ENCODE assay signal across 1 cellular context in the genomic region with DNA sequence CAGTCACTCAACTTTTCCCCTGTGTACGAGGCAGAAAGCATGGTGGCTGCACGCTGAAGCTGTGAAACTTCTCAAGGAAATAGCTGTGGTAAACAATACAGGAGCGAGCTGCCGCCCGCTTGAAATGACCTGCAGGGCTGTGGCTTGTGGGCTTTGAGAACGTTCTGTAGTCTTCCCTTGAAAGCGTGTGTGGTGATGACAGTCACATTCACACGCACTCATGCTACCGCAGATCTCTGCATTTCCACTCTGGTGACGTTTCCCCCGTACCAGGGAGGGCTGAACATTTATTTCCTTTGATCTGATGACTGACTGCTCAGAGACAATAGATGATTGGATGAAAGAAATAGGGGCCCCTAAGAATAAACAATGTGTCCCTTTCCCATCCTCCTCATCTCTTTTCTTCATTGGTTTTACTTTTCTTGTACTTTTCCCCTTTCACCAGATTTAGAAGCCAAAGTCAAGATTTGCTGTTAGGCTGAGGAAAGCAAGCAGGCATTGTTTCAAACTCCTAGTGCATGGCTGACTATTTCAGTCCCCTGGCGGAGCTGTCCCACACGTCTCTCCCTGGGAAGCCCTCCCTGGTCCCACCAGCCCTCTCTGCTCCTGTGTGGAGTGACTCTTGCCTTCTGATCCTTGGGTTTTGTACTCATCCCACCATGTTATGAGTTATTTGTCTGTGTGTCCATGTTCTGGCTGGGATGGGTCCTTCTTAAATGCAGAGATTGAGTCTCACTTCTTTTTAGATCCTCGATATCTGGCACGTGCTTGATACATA.
TF ChIP-seq lines count a peak whose summit lies in the region.

No MANE protein-coding gene starts in this region.

TF ChIP-seq in GM12878, 131 proteins besides CTCF, POLR2A, EP300 and RAD21 (continues in another document):
- TF ChIP-seq, protein P1, sequence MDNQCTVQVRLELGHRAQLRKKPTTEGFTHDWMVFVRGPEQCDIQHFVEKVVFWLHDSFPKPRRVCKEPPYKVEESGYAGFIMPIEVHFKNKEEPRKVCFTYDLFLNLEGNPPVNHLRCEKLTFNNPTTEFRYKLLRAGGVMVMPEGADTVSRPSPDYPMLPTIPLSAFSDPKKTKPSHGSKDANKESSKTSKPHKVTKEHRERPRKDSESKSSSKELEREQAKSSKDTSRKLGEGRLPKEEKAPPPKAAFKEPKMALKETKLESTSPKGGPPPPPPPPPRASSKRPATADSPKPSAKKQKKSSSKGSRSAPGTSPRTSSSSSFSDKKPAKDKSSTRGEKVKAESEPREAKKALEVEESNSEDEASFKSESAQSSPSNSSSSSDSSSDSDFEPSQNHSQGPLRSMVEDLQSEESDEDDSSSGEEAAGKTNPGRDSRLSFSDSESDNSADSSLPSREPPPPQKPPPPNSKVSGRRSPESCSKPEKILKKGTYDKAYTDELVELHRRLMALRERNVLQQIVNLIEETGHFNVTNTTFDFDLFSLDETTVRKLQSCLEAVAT (IDR thresholded peaks at IDR 0.05): peak; percentile 68; the same call in 1 of the 2 replicates
- TF ChIP-seq EGR1 (IDR thresholded peaks at IDR 0.05; ENCODE audit: borderline replicate concordance in 1 of 2, low read depth in 2 of 2, low read length in 2 of 2) (0 out of 3 replicates have a peak, but pooled peaks of 1 of the 2 experiments have one; percentile 20), IKZF1 (conservative IDR thresholded peaks at IDR 0.05) (peak; percentile 88), POLR2AphosphoS2 (IDR thresholded peaks at IDR 0.05; ENCODE audit: low read depth, low read length) (no peak), DPF2 (IDR thresholded peaks at IDR 0.05) (peak; percentile 48; the same call in 1 of the 2 replicates), MXI1 (IDR thresholded peaks at IDR 0.05; ENCODE audit: low read depth, low read length) (peak; percentile 84), BACH1 (IDR thresholded peaks at IDR 0.05; ENCODE audit: borderline replicate concordance) (peak; percentile 45; the same call in 1 of the 2 replicates), POLR2AphosphoS5 (IDR thresholded peaks at IDR 0.05; ENCODE audit: low read length) (0 out of 2 replicates have a peak, but pooled peaks have one; percentile 17), NBN (IDR thresholded peaks at IDR 0.05) (peak; percentile 89), TCF7 (IDR thresholded peaks at IDR 0.05; ENCODE audit: borderline replicate concordance) (peak; percentile 82), TARDBP (IDR thresholded peaks at IDR 0.05; ENCODE audit: borderline replicate concordance) (no peak), MEF2B (IDR thresholded peaks at IDR 0.05; ENCODE audit: partially characterized antibody, poor library complexity, severe bottlenecking) (peak; percentile 81), NFXL1 (IDR thresholded peaks at IDR 0.05; ENCODE audit: borderline replicate concordance) (no peak), NR2F1 (conservative IDR thresholded peaks at IDR 0.05) (0 out of 2 replicates have a peak, but pooled peaks have one; percentile 45), MYB (IDR thresholded peaks at IDR 0.05; ENCODE audit: borderline replicate concordance, low read depth, low read length) (no peak), JUNB (IDR thresholded peaks at IDR 0.05) (peak; percentile 57), SUPT20H (IDR thresholded peaks at IDR 0.05; ENCODE audit: borderline replicate concordance, control insufficient read depth, low read depth, low read length) (no peak), EZH2 (IDR thresholded peaks at IDR 0.05; ENCODE audit: borderline replicate concordance, control insufficient read depth, low read depth, low read length) (no peak), ETV6 (conservative IDR thresholded peaks at IDR 0.05 in 1 of 2, IDR thresholded peaks at IDR 0.05 in 1 of 2; ENCODE audit: borderline replicate concordance in 1 of 2, low read depth in 1 of 2) (peak in 1 of 2 experiments; percentile 87; a peak in 2 of 4 replicates), NFIC (IDR thresholded peaks at IDR 0.05; ENCODE audit: low read depth, low read length) (peak; percentile 87), SRF (IDR thresholded peaks at IDR 0.05; ENCODE audit: low read depth in 2 of 2, low read length in 2 of 2) (no peak), TBL1XR1 (IDR thresholded peaks at IDR 0.05; ENCODE audit: low read depth, low read length) (peak; percentile 85), GABPA (IDR thresholded peaks at IDR 0.05; ENCODE audit: low read depth) (peak; percentile 44; the same call in 1 of the 2 replicates), WRNIP1 (IDR thresholded peaks at IDR 0.05; ENCODE audit: borderline replicate concordance, low read depth, low read length) (no peak), ASH2L (IDR thresholded peaks at IDR 0.05; ENCODE audit: borderline replicate concordance, low read depth) (no peak), TCF12 (IDR thresholded peaks at IDR 0.05; ENCODE audit: low read depth, low read length) (peak; percentile 62; the same call in 1 of the 2 replicates), POU2F2 (IDR thresholded peaks at IDR 0.05; ENCODE audit: borderline replicate concordance, low read depth, low read length) (peak; percentile 86; the same call in 2 of the 3 replicates), IKZF2 (IDR thresholded peaks at IDR 0.05) (peak; percentile 86 to 91), RAD51 (IDR thresholded peaks at IDR 0.05) (no peak), CBX3 (IDR thresholded peaks at IDR 0.05; ENCODE audit: borderline replicate concordance, low read depth) (no peak), CBX5 (IDR thresholded peaks at IDR 0.05; ENCODE audit: low read depth) (no peak), SUZ12 (IDR thresholded peaks at IDR 0.05; ENCODE audit: unreplicated experiment) (no peak), FOXM1 (IDR thresholded peaks at IDR 0.05; ENCODE audit: low read depth, low read length) (peak; percentile 86)
- TF ChIP-seq, protein P2, sequence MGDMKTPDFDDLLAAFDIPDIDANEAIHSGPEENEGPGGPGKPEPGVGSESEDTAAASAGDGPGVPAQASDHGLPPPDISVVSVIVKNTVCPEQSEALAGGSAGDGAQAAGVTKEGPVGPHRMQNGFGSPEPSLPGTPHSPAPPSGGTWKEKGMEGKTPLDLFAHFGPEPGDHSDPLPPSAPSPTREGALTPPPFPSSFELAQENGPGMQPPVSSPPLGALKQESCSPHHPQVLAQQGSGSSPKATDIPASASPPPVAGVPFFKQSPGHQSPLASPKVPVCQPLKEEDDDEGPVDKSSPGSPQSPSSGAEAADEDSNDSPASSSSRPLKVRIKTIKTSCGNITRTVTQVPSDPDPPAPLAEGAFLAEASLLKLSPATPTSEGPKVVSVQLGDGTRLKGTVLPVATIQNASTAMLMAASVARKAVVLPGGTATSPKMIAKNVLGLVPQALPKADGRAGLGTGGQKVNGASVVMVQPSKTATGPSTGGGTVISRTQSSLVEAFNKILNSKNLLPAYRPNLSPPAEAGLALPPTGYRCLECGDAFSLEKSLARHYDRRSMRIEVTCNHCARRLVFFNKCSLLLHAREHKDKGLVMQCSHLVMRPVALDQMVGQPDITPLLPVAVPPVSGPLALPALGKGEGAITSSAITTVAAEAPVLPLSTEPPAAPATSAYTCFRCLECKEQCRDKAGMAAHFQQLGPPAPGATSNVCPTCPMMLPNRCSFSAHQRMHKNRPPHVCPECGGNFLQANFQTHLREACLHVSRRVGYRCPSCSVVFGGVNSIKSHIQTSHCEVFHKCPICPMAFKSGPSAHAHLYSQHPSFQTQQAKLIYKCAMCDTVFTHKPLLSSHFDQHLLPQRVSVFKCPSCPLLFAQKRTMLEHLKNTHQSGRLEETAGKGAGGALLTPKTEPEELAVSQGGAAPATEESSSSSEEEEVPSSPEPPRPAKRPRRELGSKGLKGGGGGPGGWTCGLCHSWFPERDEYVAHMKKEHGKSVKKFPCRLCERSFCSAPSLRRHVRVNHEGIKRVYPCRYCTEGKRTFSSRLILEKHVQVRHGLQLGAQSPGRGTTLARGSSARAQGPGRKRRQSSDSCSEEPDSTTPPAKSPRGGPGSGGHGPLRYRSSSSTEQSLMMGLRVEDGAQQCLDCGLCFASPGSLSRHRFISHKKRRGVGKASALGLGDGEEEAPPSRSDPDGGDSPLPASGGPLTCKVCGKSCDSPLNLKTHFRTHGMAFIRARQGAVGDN (IDR thresholded peaks at IDR 0.05): peak; percentile 80
- TF ChIP-seq, protein P3, sequence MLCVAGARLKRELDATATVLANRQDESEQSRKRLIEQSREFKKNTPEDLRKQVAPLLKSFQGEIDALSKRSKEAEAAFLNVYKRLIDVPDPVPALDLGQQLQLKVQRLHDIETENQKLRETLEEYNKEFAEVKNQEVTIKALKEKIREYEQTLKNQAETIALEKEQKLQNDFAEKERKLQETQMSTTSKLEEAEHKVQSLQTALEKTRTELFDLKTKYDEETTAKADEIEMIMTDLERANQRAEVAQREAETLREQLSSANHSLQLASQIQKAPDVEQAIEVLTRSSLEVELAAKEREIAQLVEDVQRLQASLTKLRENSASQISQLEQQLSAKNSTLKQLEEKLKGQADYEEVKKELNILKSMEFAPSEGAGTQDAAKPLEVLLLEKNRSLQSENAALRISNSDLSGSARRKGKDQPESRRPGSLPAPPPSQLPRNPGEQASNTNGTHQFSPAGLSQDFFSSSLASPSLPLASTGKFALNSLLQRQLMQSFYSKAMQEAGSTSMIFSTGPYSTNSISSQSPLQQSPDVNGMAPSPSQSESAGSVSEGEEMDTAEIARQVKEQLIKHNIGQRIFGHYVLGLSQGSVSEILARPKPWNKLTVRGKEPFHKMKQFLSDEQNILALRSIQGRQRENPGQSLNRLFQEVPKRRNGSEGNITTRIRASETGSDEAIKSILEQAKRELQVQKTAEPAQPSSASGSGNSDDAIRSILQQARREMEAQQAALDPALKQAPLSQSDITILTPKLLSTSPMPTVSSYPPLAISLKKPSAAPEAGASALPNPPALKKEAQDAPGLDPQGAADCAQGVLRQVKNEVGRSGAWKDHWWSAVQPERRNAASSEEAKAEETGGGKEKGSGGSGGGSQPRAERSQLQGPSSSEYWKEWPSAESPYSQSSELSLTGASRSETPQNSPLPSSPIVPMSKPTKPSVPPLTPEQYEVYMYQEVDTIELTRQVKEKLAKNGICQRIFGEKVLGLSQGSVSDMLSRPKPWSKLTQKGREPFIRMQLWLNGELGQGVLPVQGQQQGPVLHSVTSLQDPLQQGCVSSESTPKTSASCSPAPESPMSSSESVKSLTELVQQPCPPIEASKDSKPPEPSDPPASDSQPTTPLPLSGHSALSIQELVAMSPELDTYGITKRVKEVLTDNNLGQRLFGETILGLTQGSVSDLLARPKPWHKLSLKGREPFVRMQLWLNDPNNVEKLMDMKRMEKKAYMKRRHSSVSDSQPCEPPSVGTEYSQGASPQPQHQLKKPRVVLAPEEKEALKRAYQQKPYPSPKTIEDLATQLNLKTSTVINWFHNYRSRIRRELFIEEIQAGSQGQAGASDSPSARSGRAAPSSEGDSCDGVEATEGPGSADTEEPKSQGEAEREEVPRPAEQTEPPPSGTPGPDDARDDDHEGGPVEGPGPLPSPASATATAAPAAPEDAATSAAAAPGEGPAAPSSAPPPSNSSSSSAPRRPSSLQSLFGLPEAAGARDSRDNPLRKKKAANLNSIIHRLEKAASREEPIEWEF (IDR thresholded peaks at IDR 0.05; ENCODE audit: insufficient replicate concordance, low read depth, low read length): no peak
- TF ChIP-seq, protein P4, sequence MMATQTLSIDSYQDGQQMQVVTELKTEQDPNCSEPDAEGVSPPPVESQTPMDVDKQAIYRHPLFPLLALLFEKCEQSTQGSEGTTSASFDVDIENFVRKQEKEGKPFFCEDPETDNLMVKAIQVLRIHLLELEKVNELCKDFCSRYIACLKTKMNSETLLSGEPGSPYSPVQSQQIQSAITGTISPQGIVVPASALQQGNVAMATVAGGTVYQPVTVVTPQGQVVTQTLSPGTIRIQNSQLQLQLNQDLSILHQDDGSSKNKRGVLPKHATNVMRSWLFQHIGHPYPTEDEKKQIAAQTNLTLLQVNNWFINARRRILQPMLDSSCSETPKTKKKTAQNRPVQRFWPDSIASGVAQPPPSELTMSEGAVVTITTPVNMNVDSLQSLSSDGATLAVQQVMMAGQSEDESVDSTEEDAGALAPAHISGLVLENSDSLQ (IDR thresholded peaks at IDR 0.05): peak; percentile 97
- TF ChIP-seq, protein P5, sequence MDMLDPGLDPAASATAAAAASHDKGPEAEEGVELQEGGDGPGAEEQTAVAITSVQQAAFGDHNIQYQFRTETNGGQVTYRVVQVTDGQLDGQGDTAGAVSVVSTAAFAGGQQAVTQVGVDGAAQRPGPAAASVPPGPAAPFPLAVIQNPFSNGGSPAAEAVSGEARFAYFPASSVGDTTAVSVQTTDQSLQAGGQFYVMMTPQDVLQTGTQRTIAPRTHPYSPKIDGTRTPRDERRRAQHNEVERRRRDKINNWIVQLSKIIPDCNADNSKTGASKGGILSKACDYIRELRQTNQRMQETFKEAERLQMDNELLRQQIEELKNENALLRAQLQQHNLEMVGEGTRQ (IDR thresholded peaks at IDR 0.05; ENCODE audit: borderline replicate concordance, low read depth, low read length): no peak
- TF ChIP-seq, protein P6, sequence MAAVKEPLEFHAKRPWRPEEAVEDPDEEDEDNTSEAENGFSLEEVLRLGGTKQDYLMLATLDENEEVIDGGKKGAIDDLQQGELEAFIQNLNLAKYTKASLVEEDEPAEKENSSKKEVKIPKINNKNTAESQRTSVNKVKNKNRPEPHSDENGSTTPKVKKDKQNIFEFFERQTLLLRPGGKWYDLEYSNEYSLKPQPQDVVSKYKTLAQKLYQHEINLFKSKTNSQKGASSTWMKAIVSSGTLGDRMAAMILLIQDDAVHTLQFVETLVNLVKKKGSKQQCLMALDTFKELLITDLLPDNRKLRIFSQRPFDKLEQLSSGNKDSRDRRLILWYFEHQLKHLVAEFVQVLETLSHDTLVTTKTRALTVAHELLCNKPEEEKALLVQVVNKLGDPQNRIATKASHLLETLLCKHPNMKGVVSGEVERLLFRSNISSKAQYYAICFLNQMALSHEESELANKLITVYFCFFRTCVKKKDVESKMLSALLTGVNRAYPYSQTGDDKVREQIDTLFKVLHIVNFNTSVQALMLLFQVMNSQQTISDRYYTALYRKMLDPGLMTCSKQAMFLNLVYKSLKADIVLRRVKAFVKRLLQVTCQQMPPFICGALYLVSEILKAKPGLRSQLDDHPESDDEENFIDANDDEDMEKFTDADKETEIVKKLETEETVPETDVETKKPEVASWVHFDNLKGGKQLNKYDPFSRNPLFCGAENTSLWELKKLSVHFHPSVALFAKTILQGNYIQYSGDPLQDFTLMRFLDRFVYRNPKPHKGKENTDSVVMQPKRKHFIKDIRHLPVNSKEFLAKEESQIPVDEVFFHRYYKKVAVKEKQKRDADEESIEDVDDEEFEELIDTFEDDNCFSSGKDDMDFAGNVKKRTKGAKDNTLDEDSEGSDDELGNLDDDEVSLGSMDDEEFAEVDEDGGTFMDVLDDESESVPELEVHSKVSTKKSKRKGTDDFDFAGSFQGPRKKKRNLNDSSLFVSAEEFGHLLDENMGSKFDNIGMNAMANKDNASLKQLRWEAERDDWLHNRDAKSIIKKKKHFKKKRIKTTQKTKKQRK (IDR thresholded peaks at IDR 0.05; ENCODE audit: low read depth, low read length): no peak
- TF ChIP-seq, protein P7, sequence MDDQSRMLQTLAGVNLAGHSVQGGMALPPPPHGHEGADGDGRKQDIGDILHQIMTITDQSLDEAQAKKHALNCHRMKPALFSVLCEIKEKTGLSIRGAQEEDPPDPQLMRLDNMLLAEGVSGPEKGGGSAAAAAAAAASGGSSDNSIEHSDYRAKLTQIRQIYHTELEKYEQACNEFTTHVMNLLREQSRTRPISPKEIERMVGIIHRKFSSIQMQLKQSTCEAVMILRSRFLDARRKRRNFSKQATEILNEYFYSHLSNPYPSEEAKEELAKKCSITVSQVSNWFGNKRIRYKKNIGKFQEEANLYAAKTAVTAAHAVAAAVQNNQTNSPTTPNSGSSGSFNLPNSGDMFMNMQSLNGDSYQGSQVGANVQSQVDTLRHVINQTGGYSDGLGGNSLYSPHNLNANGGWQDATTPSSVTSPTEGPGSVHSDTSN (IDR thresholded peaks at IDR 0.05; ENCODE audit: insufficient replicate concordance, low read depth, low read length): peak; percentile 81
